In the genomic region with DNA sequence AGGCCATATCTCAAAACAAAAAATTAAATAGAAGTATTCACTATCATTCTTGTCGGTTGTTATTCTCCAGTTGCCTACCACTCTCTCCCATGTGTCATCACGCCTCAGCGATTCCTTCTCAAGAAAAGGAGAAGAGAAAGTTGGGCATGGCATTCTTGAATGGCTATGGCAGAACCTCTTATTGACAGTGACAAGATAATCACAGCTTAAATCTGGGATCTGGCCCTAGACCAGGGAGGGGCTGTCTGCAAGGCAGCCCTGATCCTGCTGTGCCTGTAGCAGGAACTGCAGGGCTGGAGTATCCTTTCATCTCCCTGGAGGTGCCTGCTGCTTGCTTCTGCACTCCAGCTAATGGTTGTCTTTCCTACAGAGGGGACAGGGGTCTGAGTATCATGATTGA, we compare ENCODE assay signal across 2 cellular contexts.
TF ChIP-seq lines count a peak whose summit lies in the region.

No MANE protein-coding gene starts in this region.

TF ChIP-seq in GM12878, 131 proteins besides CTCF, POLR2A, EP300 and RAD21 (continues in another document):
- TF ChIP-seq, protein P1, sequence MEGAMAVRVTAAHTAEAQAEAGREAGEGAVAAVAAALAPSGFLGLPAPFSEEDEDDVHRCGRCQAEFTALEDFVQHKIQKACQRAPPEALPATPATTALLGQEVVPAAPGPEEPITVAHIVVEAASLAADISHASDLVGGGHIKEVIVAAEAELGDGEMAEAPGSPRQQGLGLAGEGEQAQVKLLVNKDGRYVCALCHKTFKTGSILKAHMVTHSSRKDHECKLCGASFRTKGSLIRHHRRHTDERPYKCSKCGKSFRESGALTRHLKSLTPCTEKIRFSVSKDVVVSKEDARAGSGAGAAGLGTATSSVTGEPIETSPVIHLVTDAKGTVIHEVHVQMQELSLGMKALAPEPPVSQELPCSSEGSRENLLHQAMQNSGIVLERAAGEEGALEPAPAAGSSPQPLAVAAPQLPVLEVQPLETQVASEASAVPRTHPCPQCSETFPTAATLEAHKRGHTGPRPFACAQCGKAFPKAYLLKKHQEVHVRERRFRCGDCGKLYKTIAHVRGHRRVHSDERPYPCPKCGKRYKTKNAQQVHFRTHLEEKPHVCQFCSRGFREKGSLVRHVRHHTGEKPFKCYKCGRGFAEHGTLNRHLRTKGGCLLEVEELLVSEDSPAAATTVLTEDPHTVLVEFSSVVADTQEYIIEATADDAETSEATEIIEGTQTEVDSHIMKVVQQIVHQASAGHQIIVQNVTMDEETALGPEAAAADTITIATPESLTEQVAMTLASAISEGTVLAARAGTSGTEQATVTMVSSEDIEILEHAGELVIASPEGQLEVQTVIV (IDR thresholded peaks at IDR 0.05; ENCODE audit: borderline replicate concordance, partially characterized antibody): no peak
- TF ChIP-seq, protein P2, sequence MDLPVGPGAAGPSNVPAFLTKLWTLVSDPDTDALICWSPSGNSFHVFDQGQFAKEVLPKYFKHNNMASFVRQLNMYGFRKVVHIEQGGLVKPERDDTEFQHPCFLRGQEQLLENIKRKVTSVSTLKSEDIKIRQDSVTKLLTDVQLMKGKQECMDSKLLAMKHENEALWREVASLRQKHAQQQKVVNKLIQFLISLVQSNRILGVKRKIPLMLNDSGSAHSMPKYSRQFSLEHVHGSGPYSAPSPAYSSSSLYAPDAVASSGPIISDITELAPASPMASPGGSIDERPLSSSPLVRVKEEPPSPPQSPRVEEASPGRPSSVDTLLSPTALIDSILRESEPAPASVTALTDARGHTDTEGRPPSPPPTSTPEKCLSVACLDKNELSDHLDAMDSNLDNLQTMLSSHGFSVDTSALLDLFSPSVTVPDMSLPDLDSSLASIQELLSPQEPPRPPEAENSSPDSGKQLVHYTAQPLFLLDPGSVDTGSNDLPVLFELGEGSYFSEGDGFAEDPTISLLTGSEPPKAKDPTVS (IDR thresholded peaks at IDR 0.05; ENCODE audit: low read depth, low read length): no peak
- TF ChIP-seq, protein P3, sequence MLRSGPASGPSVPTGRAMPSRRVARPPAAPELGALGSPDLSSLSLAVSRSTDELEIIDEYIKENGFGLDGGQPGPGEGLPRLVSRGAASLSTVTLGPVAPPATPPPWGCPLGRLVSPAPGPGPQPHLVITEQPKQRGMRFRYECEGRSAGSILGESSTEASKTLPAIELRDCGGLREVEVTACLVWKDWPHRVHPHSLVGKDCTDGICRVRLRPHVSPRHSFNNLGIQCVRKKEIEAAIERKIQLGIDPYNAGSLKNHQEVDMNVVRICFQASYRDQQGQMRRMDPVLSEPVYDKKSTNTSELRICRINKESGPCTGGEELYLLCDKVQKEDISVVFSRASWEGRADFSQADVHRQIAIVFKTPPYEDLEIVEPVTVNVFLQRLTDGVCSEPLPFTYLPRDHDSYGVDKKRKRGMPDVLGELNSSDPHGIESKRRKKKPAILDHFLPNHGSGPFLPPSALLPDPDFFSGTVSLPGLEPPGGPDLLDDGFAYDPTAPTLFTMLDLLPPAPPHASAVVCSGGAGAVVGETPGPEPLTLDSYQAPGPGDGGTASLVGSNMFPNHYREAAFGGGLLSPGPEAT (IDR thresholded peaks at IDR 0.05; ENCODE audit: low read depth): 0 out of 2 replicates have a peak, but pooled peaks have one; percentile 14
- TF ChIP-seq IKZF2 (IDR thresholded peaks at IDR 0.05): peak; percentile 64 to 73
- TF ChIP-seq LARP7 (IDR thresholded peaks at IDR 0.05): no peak
- no peak for TF ChIP-seq IRF4 (IDR thresholded peaks at IDR 0.05; ENCODE audit: low read depth, low read length)
- TF ChIP-seq CHD1 (IDR thresholded peaks at IDR 0.05; ENCODE audit: low read depth, low read length): no peak
- no peak for TF ChIP-seq FOXM1 (IDR thresholded peaks at IDR 0.05; ENCODE audit: low read depth, low read length)
- peak; percentile 77; the same call in 1 of the 2 replicates for TF ChIP-seq SPI1 (IDR thresholded peaks at IDR 0.05; ENCODE audit: borderline replicate concordance, insufficient read depth, low read depth, low read length)
- TF ChIP-seq, protein P4, sequence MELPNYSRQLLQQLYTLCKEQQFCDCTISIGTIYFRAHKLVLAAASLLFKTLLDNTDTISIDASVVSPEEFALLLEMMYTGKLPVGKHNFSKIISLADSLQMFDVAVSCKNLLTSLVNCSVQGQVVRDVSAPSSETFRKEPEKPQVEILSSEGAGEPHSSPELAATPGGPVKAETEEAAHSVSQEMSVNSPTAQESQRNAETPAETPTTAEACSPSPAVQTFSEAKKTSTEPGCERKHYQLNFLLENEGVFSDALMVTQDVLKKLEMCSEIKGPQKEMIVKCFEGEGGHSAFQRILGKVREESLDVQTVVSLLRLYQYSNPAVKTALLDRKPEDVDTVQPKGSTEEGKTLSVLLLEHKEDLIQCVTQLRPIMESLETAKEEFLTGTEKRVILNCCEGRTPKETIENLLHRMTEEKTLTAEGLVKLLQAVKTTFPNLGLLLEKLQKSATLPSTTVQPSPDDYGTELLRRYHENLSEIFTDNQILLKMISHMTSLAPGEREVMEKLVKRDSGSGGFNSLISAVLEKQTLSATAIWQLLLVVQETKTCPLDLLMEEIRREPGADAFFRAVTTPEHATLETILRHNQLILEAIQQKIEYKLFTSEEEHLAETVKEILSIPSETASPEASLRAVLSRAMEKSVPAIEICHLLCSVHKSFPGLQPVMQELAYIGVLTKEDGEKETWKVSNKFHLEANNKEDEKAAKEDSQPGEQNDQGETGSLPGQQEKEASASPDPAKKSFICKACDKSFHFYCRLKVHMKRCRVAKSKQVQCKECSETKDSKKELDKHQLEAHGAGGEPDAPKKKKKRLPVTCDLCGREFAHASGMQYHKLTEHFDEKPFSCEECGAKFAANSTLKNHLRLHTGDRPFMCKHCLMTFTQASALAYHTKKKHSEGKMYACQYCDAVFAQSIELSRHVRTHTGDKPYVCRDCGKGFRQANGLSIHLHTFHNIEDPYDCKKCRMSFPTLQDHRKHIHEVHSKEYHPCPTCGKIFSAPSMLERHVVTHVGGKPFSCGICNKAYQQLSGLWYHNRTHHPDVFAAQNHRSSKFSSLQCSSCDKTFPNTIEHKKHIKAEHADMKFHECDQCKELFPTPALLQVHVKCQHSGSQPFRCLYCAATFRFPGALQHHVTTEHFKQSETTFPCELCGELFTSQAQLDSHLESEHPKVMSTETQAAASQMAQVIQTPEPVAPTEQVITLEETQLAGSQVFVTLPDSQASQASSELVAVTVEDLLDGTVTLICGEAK (IDR thresholded peaks at IDR 0.05; ENCODE audit: borderline replicate concordance): no peak
- TF ChIP-seq, protein P5, sequence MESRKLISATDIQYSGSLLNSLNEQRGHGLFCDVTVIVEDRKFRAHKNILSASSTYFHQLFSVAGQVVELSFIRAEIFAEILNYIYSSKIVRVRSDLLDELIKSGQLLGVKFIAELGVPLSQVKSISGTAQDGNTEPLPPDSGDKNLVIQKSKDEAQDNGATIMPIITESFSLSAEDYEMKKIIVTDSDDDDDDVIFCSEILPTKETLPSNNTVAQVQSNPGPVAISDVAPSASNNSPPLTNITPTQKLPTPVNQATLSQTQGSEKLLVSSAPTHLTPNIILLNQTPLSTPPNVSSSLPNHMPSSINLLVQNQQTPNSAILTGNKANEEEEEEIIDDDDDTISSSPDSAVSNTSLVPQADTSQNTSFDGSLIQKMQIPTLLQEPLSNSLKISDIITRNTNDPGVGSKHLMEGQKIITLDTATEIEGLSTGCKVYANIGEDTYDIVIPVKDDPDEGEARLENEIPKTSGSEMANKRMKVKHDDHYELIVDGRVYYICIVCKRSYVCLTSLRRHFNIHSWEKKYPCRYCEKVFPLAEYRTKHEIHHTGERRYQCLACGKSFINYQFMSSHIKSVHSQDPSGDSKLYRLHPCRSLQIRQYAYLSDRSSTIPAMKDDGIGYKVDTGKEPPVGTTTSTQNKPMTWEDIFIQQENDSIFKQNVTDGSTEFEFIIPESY (IDR thresholded peaks at IDR 0.05): no peak
- TF ChIP-seq EED (IDR thresholded peaks at IDR 0.05; ENCODE audit: low read depth): peak; percentile 57; the same call in 1 of the 2 replicates

TF ChIP-seq in HEK293T, 16 proteins besides CTCF, POLR2A, EP300 and RAD21:
- TF ChIP-seq LEF1 (IDR thresholded peaks at IDR 0.05; ENCODE audit: borderline replicate concordance): no peak
- no peak for TF ChIP-seq L3MBTL2 (conservative IDR thresholded peaks at IDR 0.05)
- no peak for TF ChIP-seq SP1 (IDR thresholded peaks at IDR 0.05)
- TF ChIP-seq HDGF (IDR thresholded peaks at IDR 0.05; ENCODE audit: borderline replicate concordance): no peak
- TF ChIP-seq ELF4 (IDR thresholded peaks at IDR 0.05): no peak
- TF ChIP-seq ARNT (IDR thresholded peaks at IDR 0.05): no peak
- TF ChIP-seq BHLHE40 (IDR thresholded peaks at IDR 0.05; ENCODE audit: borderline replicate concordance): no peak
- no peak for TF ChIP-seq CTBP1 (IDR thresholded peaks at IDR 0.05; ENCODE audit: borderline replicate concordance)
- TF ChIP-seq FOXK2 (IDR thresholded peaks at IDR 0.05): no peak
- no peak for TF ChIP-seq FOXA1 (IDR thresholded peaks at IDR 0.05)
- no peak for TF ChIP-seq ZNF384 (IDR thresholded peaks at IDR 0.05)
- TF ChIP-seq SUZ12 (IDR thresholded peaks at IDR 0.05): no peak
- no peak for TF ChIP-seq TARDBP (IDR thresholded peaks at IDR 0.05)
- TF ChIP-seq FOXM1 (IDR thresholded peaks at IDR 0.05; ENCODE audit: borderline replicate concordance): no peak
- TF ChIP-seq NFRKB (IDR thresholded peaks at IDR 0.05): no peak
